ENCODE assay signal across 8 cellular contexts in the genomic region with DNA sequence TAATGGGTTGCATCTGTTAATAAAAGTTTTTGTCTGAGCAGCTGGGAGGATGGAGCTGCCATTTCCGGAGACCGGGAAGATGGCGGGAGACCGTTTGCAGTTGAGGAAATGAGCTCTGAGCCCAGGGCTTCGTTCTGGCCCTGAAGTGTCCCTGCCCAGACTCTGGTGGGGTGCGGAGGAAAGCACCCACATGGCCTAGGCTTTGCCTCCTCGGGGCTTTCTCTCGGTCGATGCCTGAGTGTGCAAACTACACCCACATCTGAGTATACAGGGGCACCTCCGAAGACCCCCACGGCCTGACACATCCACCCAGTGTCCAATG. TPM values are rescaled to one million over a fixed set of nuclear protein-coding genes. Genes with fewer than 3 reads are reported as not detected.
A peak's percentile ranks its signal among the peaks of the same experiment; 100 is the strongest.
DNase-seq lines count a peak whose midpoint lies in the region; ATAC-seq, FAIRE-seq and TF ChIP-seq lines count a peak whose summit lies in the region.

No MANE protein-coding gene starts in this region.

- BruUV-seq in GM12878 (replicated peaks; lab: Mats Ljungman, UMichigan), result TSS peak; percentile 96

- H3K4me2 ChIP-seq in GM12878 (ENCODE audit: control insufficient read depth, insufficient read depth), result peak overlapping the region; percentile 98

- TF ChIP-seq RAD21 in GM12878 (IDR thresholded peaks at IDR 0.05; ENCODE audit: insufficient read depth, low read depth, low read length), result no peak; the same call in 1 of the 2 replicates

- intact Hi-C loops in GM12878 (cut with micrococcal nuclease; ENCODE audit: unreplicated experiment), result loop anchor here (1.0 to 5.0 kb wide), 3 partner anchors 14 to 584 kb away; no protein-coding TSS in a partner anchor

- SMC1A ChIA-PET in GM12878 (lab: Charles Lee; ENCODE audit: uncharacterized antibody, unreplicated experiment), result interaction anchor here (0.5 to 4.6 kb wide), 17 partner anchors 9 to 829 kb away, joined by 3 to 65 read pairs (median 13); a partner anchor contains a TSS

- no peaks in the 10 kb centered on the region for H4K20me1 ChIP-seq in GM12878 (ENCODE audit: control insufficient read depth, insufficient read depth)

- no peak for FAIRE-seq in GM12878 (lab: Jason Lieb, UNC)

- no peak for DNase-seq in GM12878 (ENCODE audit: low read depth, low spot score)
- DNase-seq in mesothelial cell of epicardium (ENCODE audit: low spot score in 2 of 2, unreplicated experiment in 2 of 2), result no peak
- no peak for DNase-seq in HuH-7 (ENCODE audit: low spot score)
- DNase-seq in NCI-H1105 treated with DMSO at 0.1 percent for 48 hours (lab: John Stamatoyannopoulos, UW), result no peak
- no peak for DNase-seq in stimulated activated naive CD4-positive, alpha-beta T cell (lab: John Stamatoyannopoulos, UW)
- DNase-seq in nucleus accumbens (lab: John Stamatoyannopoulos, UW), result no peak

- ATAC-seq in GM18873 (IDR thresholded peaks at IDR 0.05; ENCODE audit: low FRiP score, unreplicated experiment) (peak; percentile 38), HG03064 (IDR thresholded peaks at IDR 0.05; ENCODE audit: low read depth, unreplicated experiment) (peak; percentile 28), GM12878 (peak; percentile 70)

- no peaks in the 10 kb centered on the region for H3K36me3 Mint-ChIP-seq in mesothelial cell of epicardium

- peak overlapping the region; percentile 95 for H3K27ac Mint-ChIP-seq in mesothelial cell of epicardium

- H3K27me3 ChIP-seq in GM12878 (replicated peaks in 1 of 2; ENCODE audit: control insufficient read depth in 2 of 2, insufficient read depth in 2 of 2, low read length in 1 of 2), result peaks cover 0 to 1% of the 10 kb centered on the region in 2 experiments; a peak in 2 of 4 replicates

- peak overlapping the region; percentile 96 for H3K9ac ChIP-seq in GM12878 (ENCODE audit: control insufficient read depth, insufficient read depth, low read length)

- no peaks in the 10 kb centered on the region for H3K9me3 Mint-ChIP-seq in mesothelial cell of epicardium

- CTCF ChIA-PET in GM12878 (lab: Yijun Ruan, JAX), result interaction anchor here (0.6 to 4.6 kb wide), 21 partner anchors 9 to 265 kb away, joined by 3 to 136 read pairs (median 6); a partner anchor contains a TSS

- RAD21 ChIA-PET in GM12878 (lab: Charles Lee; ENCODE audit: unreplicated experiment), result interaction anchor here (0.9 to 6.2 kb wide), 19 partner anchors 9 to 589 kb away, joined by 3 to 70 read pairs (median 16); a partner anchor contains a TSS

- peaks cover 33% of the 10 kb centered on the region for H3K4me1 Mint-ChIP-seq in mesothelial cell of epicardium

- POLR2A ChIA-PET in GM12878 (lab: Charles Lee), result interaction anchor here (0.5 to 8.5 kb wide), 15 partner anchors 9 to 708 kb away, joined by 3 to 85 read pairs (median 8); a partner anchor contains a TSS

- TF ChIP-seq EP300 in GM12878 (IDR thresholded peaks at IDR 0.05; ENCODE audit: borderline replicate concordance in 1 of 2, control insufficient read depth in 1 of 2, low read depth in 2 of 2, low read length in 2 of 2), result no peak

- no peak for TF ChIP-seq CTCF in GM12878 (IDR thresholded peaks at IDR 0.05 in 2 of 3, conservative IDR thresholded peaks at IDR 0.05 in 1 of 3; ENCODE audit: control insufficient read depth in 2 of 3, extremely low read depth in 1 of 3, insufficient read depth in 1 of 3, low read depth in 3 of 3, low read length in 3 of 3)
- TF ChIP-seq CTCF in mesothelial cell of epicardium (IDR thresholded peaks at IDR 0.05; ENCODE audit: unreplicated experiment), result no peak

- peak overlapping the region; percentile 67 for H3K4me3 Mint-ChIP-seq in mesothelial cell of epicardium

- in situ Hi-C loops in GM12878 (cut with MboI), result loop anchor here (5.0 kb wide), 3 partner anchors 79 to 584 kb away; no protein-coding TSS in a partner anchor

- no peak; the same call in 1 of the 2 replicates for TF ChIP-seq POLR2A in GM12878 (IDR thresholded peaks at IDR 0.05; ENCODE audit: low read depth, low read length)

- H3K27me3 Mint-ChIP-seq in mesothelial cell of epicardium (ENCODE audit: low read depth), result peaks cover 1% of the 10 kb centered on the region

- no peaks in the 10 kb centered on the region; the same call in 2 of the 3 replicates for H3K9me3 ChIP-seq in GM12878 (replicated peaks; ENCODE audit: control insufficient read depth, insufficient read depth, low read length)

- peak overlapping the region; percentile 87 for H2AFZ ChIP-seq in GM12878 (ENCODE audit: control insufficient read depth, low read depth, low read length)

- H3K79me2 ChIP-seq in GM12878 (ENCODE audit: control insufficient read depth, insufficient read depth, low read length), result no peaks in the 10 kb centered on the region

- peak overlapping the region; percentile 74 for H3K4me3 ChIP-seq in GM12878

- 1% methylated on average over 11 of the region's 11 CpGs for WGBS in GM12878 (ENCODE audit: insufficient coverage, insufficient replicate concordance, low lambda C conversion rate, missing lambda C conversion rate)

- H3K27ac ChIP-seq in GM12878 (ENCODE audit: control insufficient read depth, insufficient read depth), result peak overlapping the region; percentile 99

- peaks cover 8% of the 10 kb centered on the region for H3K4me1 ChIP-seq in GM12878 (ENCODE audit: control insufficient read depth, insufficient read depth, low read length)

- H3K36me3 ChIP-seq in GM12878 (ENCODE audit: control insufficient read depth in 2 of 2, insufficient read depth in 2 of 2, low read length in 1 of 2), result no peaks in the 10 kb centered on the region

TF ChIP-seq in GM12878, 131 proteins besides CTCF, POLR2A, EP300 and RAD21 (continues in another document):
- TF ChIP-seq FOXM1 (IDR thresholded peaks at IDR 0.05; ENCODE audit: low read depth, low read length), result no peak
- TF ChIP-seq BMI1 (IDR thresholded peaks at IDR 0.05; ENCODE audit: borderline replicate concordance), result no peak
- TF ChIP-seq SMARCA5 (IDR thresholded peaks at IDR 0.05), result peak; percentile 9; the same call in 1 of the 2 replicates
- no peak for TF ChIP-seq CHD4 (IDR thresholded peaks at IDR 0.05)
- TF ChIP-seq SRF (IDR thresholded peaks at IDR 0.05; ENCODE audit: low read depth in 2 of 2, low read length in 2 of 2), result no peak

RNA-seq across cellular contexts. Expression of a gene that starts 15.6 kb away (rescaled TPM):
- 3.9 and 5.7 TPM in 2 replicates for total RNA-seq in GM12878 (2013; cell fraction: nucleolus; rRNA removed)
- total RNA-seq in GM12878 (2014; rRNA removed), result 0.54 and 1.5 TPM in 2 replicates
- 1.5 and 1.6 TPM in 2 replicates for total RNA-seq in GM12878 (2014; rRNA removed; fragmentation: Illumina TruSeq; extraction: Trizol)
- 1.5 and 1.7 TPM in 2 replicates for total RNA-seq in GM12878 (2021)
- not detected for polyA plus RNA-seq in GM12878 (2011; ENCODE audit: low read depth)
- 0.24 and 0.69 TPM in 2 replicates for polyA plus RNA-seq in GM12878 (2011; rRNA removed)
- polyA plus RNA-seq in GM12878 (2011; cell fraction: cytosol; rRNA removed), result 1.4 and 1.5 TPM in 2 replicates
- 2.5 and 2.7 TPM in 2 replicates for polyA plus RNA-seq in GM12878 (2011; cell fraction: nucleus; rRNA removed)
- polyA plus RNA-seq in GM12878 (2012), result 0.94 and 1.0 TPM in 2 replicates
- 1.00 TPM in 1 of 2 replicates, not detected in the other for polyA plus RNA-seq in GM12878 (2014; fragmentation: Illumina TruSeq; extraction: Trizol)
- polyA plus RNA-seq in GM12878 (2014; fragmentation: Nextera tagmentation; extraction: Ambion mirVana), result under 1 TPM; 0.31 to 0.80 TPM
- 0.81 and 2.3 TPM in 2 replicates for polyA plus RNA-seq in GM12878 (2014; rRNA removed)
- polyA plus RNA-seq in GM12878 (2016; fragmentation: Nextera tagmentation; extraction: Ambion mirVana), result under 1 TPM; 0.53 to 0.62 TPM
- polyA minus RNA-seq in GM12878 (2011; rRNA and poly(A)+ RNA removed), result 0.82 TPM in 1 of 2 replicates, not detected in the other
- not detected in 2 replicates for polyA minus RNA-seq in GM12878 (2011; cell fraction: cytosol; rRNA and poly(A)+ RNA removed)
- 1.6 TPM in 1 of 2 replicates, not detected in the other for polyA minus RNA-seq in GM12878 (2011; cell fraction: nucleus; rRNA and poly(A)+ RNA removed)
- total RNA-seq in mesothelial cell of epicardium, result 4.9 to 8.6 TPM (median 8.2 TPM) in 3 replicates

RNA-seq across cellular contexts. Expression of a gene that starts 44.6 kb away (rescaled TPM):
- total RNA-seq in GM12878 (2013; cell fraction: nucleolus; rRNA removed), result 4.1 and 4.8 TPM in 2 replicates
- total RNA-seq in GM12878 (2014; rRNA removed) (0.33 and 1.4 TPM in 2 replicates), GM12878 (2014; rRNA removed; fragmentation: Illumina TruSeq; extraction: Trizol) (0.41 and 0.72 TPM in 2 replicates), GM12878 (2021) (0.72 and 1.9 TPM in 2 replicates), mesothelial cell of epicardium (6.3 to 7.2 TPM (median 7.0 TPM) in 3 replicates)
- polyA plus RNA-seq in GM12878 (2011; ENCODE audit: low read depth), result 0.79 TPM
- polyA plus RNA-seq in GM12878 (2011; rRNA removed) (1.6 and 2.2 TPM in 2 replicates), GM12878 (2014; fragmentation: Illumina TruSeq; extraction: Trizol) (0.47 and 0.67 TPM in 2 replicates), GM12878 (2014; fragmentation: Nextera tagmentation; extraction: Ambion mirVana) (under 1 TPM in 1 of 2 experiments, not detected in 1; 0.07 TPM), GM12878 (2014; rRNA removed) (1.0 and 1.9 TPM in 2 replicates), GM12878 (2016; fragmentation: Nextera tagmentation; extraction: Ambion mirVana) (1 to 10 TPM in 1 of 2 experiments, under 1 TPM in 1; 0.28 to 1.1 TPM)
- 3.9 and 4.8 TPM in 2 replicates for polyA plus RNA-seq in GM12878 (2011; cell fraction: cytosol; rRNA removed)
- 13.6 and 16.7 TPM in 2 replicates for polyA plus RNA-seq in GM12878 (2011; cell fraction: nucleus; rRNA removed)
- polyA plus RNA-seq in GM12878 (2012), result 0.43 and 0.52 TPM in 2 replicates
- 0.95 and 2.1 TPM in 2 replicates for polyA minus RNA-seq in GM12878 (2011; rRNA and poly(A)+ RNA removed)
- 0.80 and 2.9 TPM in 2 replicates for polyA minus RNA-seq in GM12878 (2011; cell fraction: cytosol; rRNA and poly(A)+ RNA removed)
- polyA minus RNA-seq in GM12878 (2011; cell fraction: nucleus; rRNA and poly(A)+ RNA removed), result 1.7 and 5.8 TPM in 2 replicates

RNA-seq across cellular contexts. Expression of a gene that starts 44.6 kb away (rescaled TPM):
- 27.1 and 32.2 TPM in 2 replicates for total RNA-seq in GM12878 (2013; cell fraction: nucleolus; rRNA removed)
- 13.2 and 17.3 TPM in 2 replicates for total RNA-seq in GM12878 (2014; rRNA removed)
- 9.0 and 10.2 TPM in 2 replicates for total RNA-seq in GM12878 (2014; rRNA removed; fragmentation: Illumina TruSeq; extraction: Trizol)
- 32.7 and 36.1 TPM in 2 replicates for total RNA-seq in GM12878 (2021)
- polyA plus RNA-seq in GM12878 (2011; ENCODE audit: low read depth), result 5.8 TPM
- polyA plus RNA-seq in GM12878 (2011; rRNA removed), result 7.4 and 11.9 TPM in 2 replicates
- polyA plus RNA-seq in GM12878 (2011; cell fraction: cytosol; rRNA removed), result 8.9 and 12.7 TPM in 2 replicates
- 55.0 and 65.9 TPM in 2 replicates for polyA plus RNA-seq in GM12878 (2011; cell fraction: nucleus; rRNA removed)
- 16.1 and 18.9 TPM in 2 replicates for polyA plus RNA-seq in GM12878 (2012)
- 7.3 and 14.8 TPM in 2 replicates for polyA plus RNA-seq in GM12878 (2014; fragmentation: Illumina TruSeq; extraction: Trizol)
- 1 to 10 TPM in 1 of 2 experiments, under 1 TPM in 1; 0.13 to 1.0 TPM for polyA plus RNA-seq in GM12878 (2014; fragmentation: Nextera tagmentation; extraction: Ambion mirVana)
- polyA plus RNA-seq in GM12878 (2014; rRNA removed), result 24.9 and 28.0 TPM in 2 replicates
- polyA plus RNA-seq in GM12878 (2016; fragmentation: Nextera tagmentation; extraction: Ambion mirVana), result 10 to 100 TPM; 18.6 to 22.5 TPM
- polyA minus RNA-seq in GM12878 (2011; rRNA and poly(A)+ RNA removed), result 10.2 and 16.0 TPM in 2 replicates
- 7.2 and 8.3 TPM in 2 replicates for polyA minus RNA-seq in GM12878 (2011; cell fraction: cytosol; rRNA and poly(A)+ RNA removed)
- polyA minus RNA-seq in GM12878 (2011; cell fraction: nucleus; rRNA and poly(A)+ RNA removed), result 7.7 and 18.8 TPM in 2 replicates
- total RNA-seq in mesothelial cell of epicardium, result 59.2 to 66.0 TPM (median 62.8 TPM) in 3 replicates
